8 cellular contexts compared by ENCODE assay signal in genomic region chr3:167734498-167735232, GRCh38. TPM values are rescaled to one million over a fixed set of nuclear protein-coding genes. Genes with fewer than 3 reads are reported as not detected.
DNase-seq lines count a peak whose midpoint lies in the region; ATAC-seq and TF ChIP-seq lines count a peak whose summit lies in the region.

Gene PDCD10, minus strand, starts transcription at chr3:167734892. Its CDS starts 14,735 bp downstream, at chr3:167720157.

- ATAC-seq in GM18498 (IDR thresholded peaks at IDR 0.05; ENCODE audit: unreplicated experiment) (peak; percentile 88), HG02885 (IDR thresholded peaks at IDR 0.05; ENCODE audit: poor library complexity, unreplicated experiment) (peak; percentile 85), left cardiac atrium (peak; percentile 97), upper lobe of right lung (peak; percentile 95)

- TF ChIP-seq CTCF in upper lobe of right lung (IDR thresholded peaks at IDR 0.05), result no peak

- H3K4me3 ChIP-seq in upper lobe of right lung, result peak within 1 kb of the TSS; percentile 79

- H3K9me3 ChIP-seq in upper lobe of right lung, result no peaks in the 10 kb centered on the region

- intact Hi-C loops in T-helper 1 cell treated with Interleukin-12 subunit alpha and Interleukin-12 subunit beta and Interleukin-4 antibody, amounts not matched to agents 30 ng/mL and 1 ng/mL, for 36 hours (cut with micrococcal nuclease), result loop anchor here (1.0 to 2.0 kb wide), 8 partner anchors 16 to 360 kb away; partner anchors contain the start of genes GOLIM4 and ZBBX
- intact Hi-C loops in left cardiac atrium (cut with DNase I) (loop anchor here in 1 of 2 donors (10.0 kb wide), 1 partner anchor 150 kb away; no protein-coding TSS in a partner anchor), posterior vena cava (cut with DNase I) (no loop called here), upper lobe of right lung (cut with DNase I) (no loop called here)

- H3K4me1 ChIP-seq in upper lobe of right lung, result peaks cover 23% of the 10 kb centered on the region

- DNase-seq in NCI-H1694 (lab: John Stamatoyannopoulos, UW), result peak; percentile 97
- peak; percentile 59 to 99 (median 97) for DNase-seq in amygdala (lab: John Stamatoyannopoulos, UW)
- DNase-seq in left cardiac atrium, result peak; percentile 99
- DNase-seq in posterior vena cava (ENCODE audit: low spot score), result peak; percentile 99
- peak; percentile 99 for DNase-seq in upper lobe of right lung

- peak within 1 kb of the TSS; percentile 93 for H3K27ac ChIP-seq in upper lobe of right lung

- H3K36me3 ChIP-seq in upper lobe of right lung, result no peaks in the 10 kb centered on the region

- no peaks in the 10 kb centered on the region for H3K27me3 ChIP-seq in upper lobe of right lung

RNA-seq across cellular contexts. Expression of gene PDCD10, which starts in this region (rescaled TPM):
- 67.6 and 69.5 TPM in 2 replicates for total RNA-seq in T-helper 1 cell treated with Interleukin-12 subunit alpha and Interleukin-12 subunit beta and Interleukin-4 antibody, amounts not matched to agents 30 ng/mL and 1 ng/mL, for 36 hours
- total RNA-seq in left cardiac atrium (10 to 100 TPM; 27.5 to 39.0 TPM), posterior vena cava (10 to 100 TPM; 48.5 to 62.0 TPM), upper lobe of right lung (53.2 TPM)

Comparison
In these comparisons a context has a peak if more than half of its experiments do, and no peak if none do; other contexts are left out.
1. Peak in every context shown above with its lines: DNase-seq, ATAC-seq, H3K4me3 ChIP-seq and H3K27ac ChIP-seq.